ENCODE assay signal across 1 cellular context in the genomic region with DNA sequence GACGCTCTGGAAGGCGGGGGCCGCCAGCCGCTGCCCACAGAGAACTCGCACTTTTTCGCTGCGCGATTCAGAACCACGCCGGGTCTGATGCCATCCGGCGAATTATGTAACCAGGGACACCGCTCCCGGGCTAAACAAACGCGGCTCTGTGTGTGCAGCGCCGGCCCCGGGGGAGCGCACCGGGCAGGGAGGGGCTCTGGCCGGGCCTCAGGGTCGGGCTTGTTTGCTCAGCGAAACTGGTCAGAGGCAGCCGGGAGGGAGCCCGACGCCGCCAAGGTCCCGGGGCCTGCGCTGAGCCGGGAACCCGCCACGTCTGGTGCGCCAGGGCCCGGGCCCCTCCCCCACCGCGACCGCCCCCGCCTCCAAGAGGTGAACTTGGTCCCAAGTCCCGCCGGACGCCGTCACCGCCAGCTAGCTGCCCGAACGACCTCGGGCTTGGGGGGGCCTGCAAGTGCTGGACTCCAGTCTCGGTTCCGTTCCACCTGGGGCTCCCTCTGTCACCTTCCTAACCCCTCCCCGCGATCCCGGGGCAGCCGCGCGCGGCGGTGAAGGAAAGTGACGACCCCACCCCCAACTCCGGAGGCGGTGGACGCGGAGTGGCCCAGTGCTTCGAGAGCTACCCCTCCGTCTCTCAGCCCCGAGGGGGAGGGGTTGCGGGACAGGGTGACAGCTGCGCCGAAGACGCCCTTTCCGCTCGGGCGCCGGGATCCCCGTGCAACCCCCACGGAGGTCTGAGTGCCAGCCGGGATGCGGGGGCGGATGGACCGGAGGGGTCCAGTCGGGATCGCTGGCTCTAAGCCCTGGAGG.
TF ChIP-seq lines count a peak whose summit lies in the region.

No MANE protein-coding gene starts in this region.

TF ChIP-seq in HepG2, 621 proteins besides CTCF, POLR2A, EP300 and RAD21 (continued from another document and continues in another):
- no peak; a peak in 1 of 4 replicates for TF ChIP-seq MAFK (conservative IDR thresholded peaks at IDR 0.05 in 1 of 2, IDR thresholded peaks at IDR 0.05 in 1 of 2; ENCODE audit: low read length in 2 of 2)
- peak; percentile 58; the same call in 1 of the 2 replicates for TF ChIP-seq ZNF790 (CRISPR knock-in tag; IDR thresholded peaks at IDR 0.05; ENCODE audit: borderline replicate concordance)
- peak; percentile 69 for TF ChIP-seq THAP11 (CRISPR knock-in tag; IDR thresholded peaks at IDR 0.05)
- 0 out of 2 replicates have a peak, but pooled peaks have one; percentile 34 for TF ChIP-seq ZNF776 (CRISPR knock-in tag; IDR thresholded peaks at IDR 0.05)
- no peak for TF ChIP-seq FOXP1 (IDR thresholded peaks at IDR 0.05)
- TF ChIP-seq FOXP1 (CRISPR knock-in tag; IDR thresholded peaks at IDR 0.05): peak; percentile 56
- no peak for TF ChIP-seq KAT2B (IDR thresholded peaks at IDR 0.05; ENCODE audit: borderline replicate concordance, low read depth, low read length)
- TF ChIP-seq, protein P1, sequence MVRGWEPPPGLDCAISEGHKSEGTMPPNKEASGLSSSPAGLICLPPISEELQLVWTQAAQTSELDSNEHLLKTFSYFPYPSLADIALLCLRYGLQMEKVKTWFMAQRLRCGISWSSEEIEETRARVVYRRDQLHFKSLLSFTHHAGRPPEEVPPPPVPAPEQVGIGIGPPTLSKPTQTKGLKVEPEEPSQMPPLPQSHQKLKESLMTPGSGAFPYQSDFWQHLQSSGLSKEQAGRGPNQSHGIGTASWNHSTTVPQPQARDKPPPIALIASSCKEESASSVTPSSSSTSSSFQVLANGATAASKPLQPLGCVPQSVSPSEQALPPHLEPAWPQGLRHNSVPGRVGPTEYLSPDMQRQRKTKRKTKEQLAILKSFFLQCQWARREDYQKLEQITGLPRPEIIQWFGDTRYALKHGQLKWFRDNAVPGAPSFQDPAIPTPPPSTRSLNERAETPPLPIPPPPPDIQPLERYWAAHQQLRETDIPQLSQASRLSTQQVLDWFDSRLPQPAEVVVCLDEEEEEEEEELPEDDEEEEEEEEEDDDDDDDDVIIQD (CRISPR knock-in tag; IDR thresholded peaks at IDR 0.05; ENCODE audit: low read depth): peak; percentile 31; the same call in 1 of the 2 replicates
- TF ChIP-seq ZNF800 (CRISPR knock-in tag; IDR thresholded peaks at IDR 0.05): no peak
- no peak; the same call in 1 of the 2 replicates for TF ChIP-seq ZNF713 (CRISPR knock-in tag; IDR thresholded peaks at IDR 0.05)
- TF ChIP-seq CHD2 (IDR thresholded peaks at IDR 0.05; ENCODE audit: low read depth, low read length): 0 out of 2 replicates have a peak, but pooled peaks have one; percentile 20
- TF ChIP-seq, protein P2, sequence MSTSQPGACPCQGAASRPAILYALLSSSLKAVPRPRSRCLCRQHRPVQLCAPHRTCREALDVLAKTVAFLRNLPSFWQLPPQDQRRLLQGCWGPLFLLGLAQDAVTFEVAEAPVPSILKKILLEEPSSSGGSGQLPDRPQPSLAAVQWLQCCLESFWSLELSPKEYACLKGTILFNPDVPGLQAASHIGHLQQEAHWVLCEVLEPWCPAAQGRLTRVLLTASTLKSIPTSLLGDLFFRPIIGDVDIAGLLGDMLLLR (CRISPR knock-in tag; IDR thresholded peaks at IDR 0.05): no peak
- peak; percentile 19; the same call in 1 of the 2 replicates for TF ChIP-seq SOX13 (IDR thresholded peaks at IDR 0.05)
- TF ChIP-seq SOX13 (CRISPR knock-in tag; conservative IDR thresholded peaks at IDR 0.05 in 1 of 2, IDR thresholded peaks at IDR 0.05 in 1 of 2): peak in 1 of 2 experiments; percentile 80; a peak in 2 of 4 replicates
- TF ChIP-seq GATAD1 (CRISPR knock-in tag; IDR thresholded peaks at IDR 0.05): peak; percentile 71
- no peak; the same call in none of the 2 replicates for TF ChIP-seq SOX5 (CRISPR knock-in tag; IDR thresholded peaks at IDR 0.05; ENCODE audit: borderline replicate concordance)
- peak; percentile 75; the same call in 1 of the 2 replicates for TF ChIP-seq ZNF331 (CRISPR knock-in tag; IDR thresholded peaks at IDR 0.05)
- TF ChIP-seq, protein P3, sequence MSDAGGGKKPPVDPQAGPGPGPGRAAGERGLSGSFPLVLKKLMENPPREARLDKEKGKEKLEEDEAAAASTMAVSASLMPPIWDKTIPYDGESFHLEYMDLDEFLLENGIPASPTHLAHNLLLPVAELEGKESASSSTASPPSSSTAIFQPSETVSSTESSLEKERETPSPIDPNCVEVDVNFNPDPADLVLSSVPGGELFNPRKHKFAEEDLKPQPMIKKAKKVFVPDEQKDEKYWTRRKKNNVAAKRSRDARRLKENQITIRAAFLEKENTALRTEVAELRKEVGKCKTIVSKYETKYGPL (CRISPR knock-in tag; IDR thresholded peaks at IDR 0.05): peak; percentile 95
- no peak; the same call in 1 of the 2 replicates for TF ChIP-seq ELF1 (CRISPR knock-in tag; IDR thresholded peaks at IDR 0.05)
- TF ChIP-seq ZNF276 (CRISPR knock-in tag; IDR thresholded peaks at IDR 0.05; ENCODE audit: low read depth): no peak
- TF ChIP-seq HDAC1 (CRISPR knock-in tag; IDR thresholded peaks at IDR 0.05): peak; percentile 96
- TF ChIP-seq CBX1 (IDR thresholded peaks at IDR 0.05; ENCODE audit: low read depth): no peak
- TF ChIP-seq ZNF629 (CRISPR knock-in tag; conservative IDR thresholded peaks at IDR 0.05): no peak
- TF ChIP-seq ZBTB26 (CRISPR knock-in tag; IDR thresholded peaks at IDR 0.05; ENCODE audit: borderline replicate concordance): no peak
- TF ChIP-seq KLF6 (CRISPR knock-in tag; IDR thresholded peaks at IDR 0.05): peak; percentile 51; the same call in 1 of the 2 replicates
- TF ChIP-seq, protein P4, sequence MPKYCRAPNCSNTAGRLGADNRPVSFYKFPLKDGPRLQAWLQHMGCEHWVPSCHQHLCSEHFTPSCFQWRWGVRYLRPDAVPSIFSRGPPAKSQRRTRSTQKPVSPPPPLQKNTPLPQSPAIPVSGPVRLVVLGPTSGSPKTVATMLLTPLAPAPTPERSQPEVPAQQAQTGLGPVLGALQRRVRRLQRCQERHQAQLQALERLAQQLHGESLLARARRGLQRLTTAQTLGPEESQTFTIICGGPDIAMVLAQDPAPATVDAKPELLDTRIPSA (CRISPR knock-in tag; IDR thresholded peaks at IDR 0.05; ENCODE audit: borderline replicate concordance): no peak; the same call in 1 of the 2 replicates
- TF ChIP-seq NFE2L2 (IDR thresholded peaks at IDR 0.05; ENCODE audit: low read length): no peak
- TF ChIP-seq ZNF546 (CRISPR knock-in tag; conservative IDR thresholded peaks at IDR 0.05): peak; percentile 36; the same call in 1 of the 2 replicates
- peak; percentile 32; the same call in 1 of the 2 replicates for TF ChIP-seq ZFP1 (CRISPR knock-in tag; IDR thresholded peaks at IDR 0.05)
- TF ChIP-seq ZNF496 (CRISPR knock-in tag; IDR thresholded peaks at IDR 0.05; ENCODE audit: insufficient replicate concordance): no peak
- 0 out of 2 replicates have a peak, but pooled peaks have one; percentile 12 for TF ChIP-seq FOXK2 (IDR thresholded peaks at IDR 0.05)
- peak; percentile 88 for TF ChIP-seq BCL6 (CRISPR knock-in tag; IDR thresholded peaks at IDR 0.05)
- TF ChIP-seq ZFP82 (CRISPR knock-in tag; IDR thresholded peaks at IDR 0.05; ENCODE audit: borderline replicate concordance): no peak
- no peak for TF ChIP-seq JUN (CRISPR knock-in tag; IDR thresholded peaks at IDR 0.05)
- TF ChIP-seq, protein P5, sequence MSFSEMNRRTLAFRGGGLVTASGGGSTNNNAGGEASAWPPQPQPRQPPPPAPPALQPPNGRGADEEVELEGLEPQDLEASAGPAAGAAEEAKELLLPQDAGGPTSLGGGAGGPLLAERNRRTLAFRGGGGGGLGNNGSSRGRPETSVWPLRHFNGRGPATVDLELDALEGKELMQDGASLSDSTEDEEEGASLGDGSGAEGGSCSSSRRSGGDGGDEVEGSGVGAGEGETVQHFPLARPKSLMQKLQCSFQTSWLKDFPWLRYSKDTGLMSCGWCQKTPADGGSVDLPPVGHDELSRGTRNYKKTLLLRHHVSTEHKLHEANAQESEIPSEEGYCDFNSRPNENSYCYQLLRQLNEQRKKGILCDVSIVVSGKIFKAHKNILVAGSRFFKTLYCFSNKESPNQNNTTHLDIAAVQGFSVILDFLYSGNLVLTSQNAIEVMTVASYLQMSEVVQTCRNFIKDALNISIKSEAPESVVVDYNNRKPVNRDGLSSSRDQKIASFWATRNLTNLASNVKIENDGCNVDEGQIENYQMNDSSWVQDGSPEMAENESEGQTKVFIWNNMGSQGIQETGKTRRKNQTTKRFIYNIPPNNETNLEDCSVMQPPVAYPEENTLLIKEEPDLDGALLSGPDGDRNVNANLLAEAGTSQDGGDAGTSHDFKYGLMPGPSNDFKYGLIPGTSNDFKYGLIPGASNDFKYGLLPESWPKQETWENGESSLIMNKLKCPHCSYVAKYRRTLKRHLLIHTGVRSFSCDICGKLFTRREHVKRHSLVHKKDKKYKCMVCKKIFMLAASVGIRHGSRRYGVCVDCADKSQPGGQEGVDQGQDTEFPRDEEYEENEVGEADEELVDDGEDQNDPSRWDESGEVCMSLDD (CRISPR knock-in tag; IDR thresholded peaks at IDR 0.05; ENCODE audit: borderline replicate concordance): 0 out of 2 replicates have a peak, but pooled peaks have one; percentile 23
- TF ChIP-seq ZKSCAN5 (CRISPR knock-in tag; IDR thresholded peaks at IDR 0.05): no peak
- TF ChIP-seq HNF4A (CRISPR knock-in tag; IDR thresholded peaks at IDR 0.05): peak; percentile 67; the same call in 1 of the 2 replicates
- no peak for TF ChIP-seq WIZ (CRISPR knock-in tag; IDR thresholded peaks at IDR 0.05)
- no peak for TF ChIP-seq HHEX (CRISPR knock-in tag; IDR thresholded peaks at IDR 0.05)
- TF ChIP-seq UBTF (CRISPR knock-in tag; IDR thresholded peaks at IDR 0.05): peak; percentile 90
- 0 out of 2 replicates have a peak, but pooled peaks have one; percentile 74 for TF ChIP-seq ZNF30 (CRISPR knock-in tag; IDR thresholded peaks at IDR 0.05)
- TF ChIP-seq SMAD9 (CRISPR knock-in tag; IDR thresholded peaks at IDR 0.05): no peak
- TF ChIP-seq ZNF335 (CRISPR knock-in tag; IDR thresholded peaks at IDR 0.05): peak; percentile 52; the same call in 1 of the 2 replicates
- TF ChIP-seq ZNF446 (CRISPR knock-in tag; IDR thresholded peaks at IDR 0.05): 0 out of 2 replicates have a peak, but pooled peaks have one; percentile 34
- TF ChIP-seq, protein P6, sequence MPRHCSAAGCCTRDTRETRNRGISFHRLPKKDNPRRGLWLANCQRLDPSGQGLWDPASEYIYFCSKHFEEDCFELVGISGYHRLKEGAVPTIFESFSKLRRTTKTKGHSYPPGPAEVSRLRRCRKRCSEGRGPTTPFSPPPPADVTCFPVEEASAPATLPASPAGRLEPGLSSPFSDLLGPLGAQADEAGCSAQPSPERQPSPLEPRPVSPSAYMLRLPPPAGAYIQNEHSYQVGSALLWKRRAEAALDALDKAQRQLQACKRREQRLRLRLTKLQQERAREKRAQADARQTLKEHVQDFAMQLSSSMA (CRISPR knock-in tag; IDR thresholded peaks at IDR 0.05): 0 out of 2 replicates have a peak, but pooled peaks have one; percentile 17
- TF ChIP-seq HES4 (CRISPR knock-in tag; IDR thresholded peaks at IDR 0.05; ENCODE audit: borderline replicate concordance): no peak
- TF ChIP-seq MLX (CRISPR knock-in tag; IDR thresholded peaks at IDR 0.05): no peak; the same call in 1 of the 2 replicates
